ENCODE assay signal across 17 cellular contexts in genomic region chr6:118562248-118562647, GRCh38. TPM values are rescaled to one million over a fixed set of nuclear protein-coding genes. Genes with fewer than 3 reads are reported as not detected.
A peak's percentile ranks its signal among the peaks of the same experiment; 100 is the strongest.
DNase-seq lines count a peak whose midpoint lies in the region; ATAC-seq and TF ChIP-seq lines count a peak whose summit lies in the region.
"Had no signal": no experiment of that assay in that cellular context is flagged by ENCODE, and none has a peak within 500 bp of the region (broad histone marks: within the 10 kb centered on the region; RNA-seq: fewer than 3 reads in every experiment).

No MANE protein-coding gene starts in this region.

- no peak overlapping the region for H2AFZ ChIP-seq in osteoblast (ENCODE audit: low read length)

- CTCF ChIA-PET in MCF 10A (lab: Yijun Ruan, JAX): interaction anchor here (0.8 kb wide), 2 partner anchors 18 to 34 kb away, joined by 3 read pairs; no protein-coding TSS in a partner anchor

- H3K4me1 ChIP-seq in right atrium auricular region (peaks cover 0 to 13% of the 10 kb centered on the region in 2 donors), cardiac muscle cell (ENCODE audit: low read depth) (peaks cover 13% of the 10 kb centered on the region), osteoblast (ENCODE audit: insufficient read depth, low read length) (peaks cover 12% of the 10 kb centered on the region)

- TF ChIP-seq CTCF in right atrium auricular region (IDR thresholded peaks at IDR 0.05) (no peak), cardiac muscle cell (IDR thresholded peaks at IDR 0.05; ENCODE audit: low read depth, low read length) (no peak), osteoblast (IDR thresholded peaks at IDR 0.05; ENCODE audit: extremely low read depth, low read depth, low read length) (no peak), MCF 10A (IDR thresholded peaks at IDR 0.05; ENCODE audit: unreplicated experiment) (no peak)

- H3K4me1 Mint-ChIP-seq in MCF 10A (ENCODE audit: insufficient read depth, unreplicated experiment): no peaks in the 10 kb centered on the region

- no peak overlapping the region for H3K4me2 ChIP-seq in osteoblast (ENCODE audit: insufficient read depth, low read length)

- no peak overlapping the region for H3K27ac Mint-ChIP-seq in MCF 10A (ENCODE audit: low read depth, unreplicated experiment)

- POLR2A ChIA-PET in MCF 10A (lab: Yijun Ruan, JAX): interaction anchor here (0.5 to 0.7 kb wide), 2 partner anchors 9 to 14 kb away, joined by 3 read pairs; no protein-coding TSS in a partner anchor

- H3K27ac ChIP-seq in right atrium auricular region (no peak overlapping the region), cardiac muscle cell (peak overlapping the region; percentile 54), osteoblast (ENCODE audit: low read depth, low read length) (peak overlapping the region; percentile 62)
- H3K27ac ChIP-seq: C4-2B had no signal

- no peaks in the 10 kb centered on the region for H3K9me3 Mint-ChIP-seq in MCF 10A (ENCODE audit: unreplicated experiment)

- peak; percentile 21 for ATAC-seq in Right ventricle myocardium inferior
- ATAC-seq in GM18868 (IDR thresholded peaks at IDR 0.05; ENCODE audit: unreplicated experiment): no peak

- DNase-seq in Right ventricle myocardium inferior (ENCODE audit: missing footprints) (no peak), right atrium auricular region (ENCODE audit: low spot score) (no peak), cardiac muscle cell (ENCODE audit: low read depth in 1 of 2, low spot score in 1 of 2) (no peak), osteoblast (ENCODE audit: insufficient read length, low spot score, missing footprints) (no peak), NCI-H2196 treated with DMSO at 0.1 percent for 48 hours (lab: John Stamatoyannopoulos, UW; ENCODE audit: unreplicated experiment) (no peak), MCF 10A (ENCODE audit: unreplicated experiment) (no peak)
- DNase-seq: DMS53, EL, GF-D8, NCI-H1694 treated with DMSO at 0.1 percent for 48 hours, NCI-H2081 treated with DMSO at 0.1 percent for 48 hours, NCI-H446 treated with DMSO at 0.1 percent for 48 hours, NCI-H526 treated with DMSO at 0.1 percent for 48 hours, SHP77 had no signal

- H3K4me3 Mint-ChIP-seq in MCF 10A (ENCODE audit: unreplicated experiment): no peak overlapping the region

- H3K4me3 ChIP-seq in right atrium auricular region (no peak overlapping the region), cardiac muscle cell (no peak overlapping the region), osteoblast (ENCODE audit: insufficient read depth, low read length) (no peak overlapping the region)

- peaks cover 22% of the 10 kb centered on the region for H3K79me2 ChIP-seq in osteoblast (ENCODE audit: insufficient read depth, low read length)

- no TSS peak for BruUV-seq in MCF 10A (replicated peaks; lab: Mats Ljungman, UMichigan)

- H3K36me3 Mint-ChIP-seq in MCF 10A (ENCODE audit: insufficient read depth, unreplicated experiment): peaks cover 5% of the 10 kb centered on the region

- H3K27me3 ChIP-seq in right atrium auricular region (no peaks in the 10 kb centered on the region), cardiac muscle cell (no peaks in the 10 kb centered on the region), osteoblast (ENCODE audit: insufficient read depth, low read length) (no peaks in the 10 kb centered on the region)

- peaks cover 6% of the 10 kb centered on the region for H4K20me1 ChIP-seq in osteoblast (ENCODE audit: insufficient read depth, low read length)

- H3K27me3 Mint-ChIP-seq in MCF 10A (ENCODE audit: insufficient read depth, unreplicated experiment): no peaks in the 10 kb centered on the region

- H3K36me3 ChIP-seq in right atrium auricular region: peaks cover 18% of the 10 kb centered on the region
- H3K36me3 ChIP-seq in cardiac muscle cell: peaks cover 27% of the 10 kb centered on the region
- H3K36me3 ChIP-seq in osteoblast (ENCODE audit: insufficient read depth, low read length): no peaks in the 10 kb centered on the region

- H3K9me3 ChIP-seq in right atrium auricular region (no peaks in the 10 kb centered on the region), cardiac muscle cell (ENCODE audit: low read depth) (no peaks in the 10 kb centered on the region), osteoblast (ENCODE audit: low read depth, low read length) (no peaks in the 10 kb centered on the region)

- intact Hi-C loops in Right ventricle myocardium inferior (cut with DNase I): loop anchor here (5.0 kb wide), 1 partner anchor 280 kb away; no protein-coding TSS in a partner anchor
- intact Hi-C loops in MCF 10A (cut with micrococcal nuclease): no loop called here

RNA-seq across cellular contexts. Expression of gene PLN, which starts 14.2 kb away (rescaled TPM):
- total RNA-seq in Right ventricle myocardium inferior: 2,685 TPM
- total RNA-seq in right atrium auricular region: 1,000 to 10,000 TPM in 1 of 2 donors, 100 to 1,000 TPM in 1; 560 to 1,831 TPM
- 187 and 230 TPM in 2 replicates for total RNA-seq in cardiac muscle cell
- polyA plus RNA-seq in cardiac muscle cell: 502 and 603 TPM in 2 replicates
- total RNA-seq in osteoblast: 0.36 and 0.59 TPM in 2 replicates
- not detected in 2 replicates for total RNA-seq in MCF 10A (2022)
- polyA plus RNA-seq: IMR-90 had no signal

Comparison
In these comparisons a context has a peak if more than half of its experiments do, and no peak if none do; other contexts are left out.
1. H3K27ac ChIP-seq: peak in cardiac muscle cell (single experiment) and osteoblast (single experiment); none in right atrium auricular region (0 of 2).
2. RNA of gene PLN, which starts 14.2 kb away (total RNA-seq): 2,685 TPM in Right ventricle myocardium inferior (single experiment), 560 to 1,831 TPM in right atrium auricular region and 187 to 230 TPM in cardiac muscle cell; 0.36 to 0.59 TPM in osteoblast and not detected in MCF 10A; every median in the first group is over 100 times any median in the second.